In genomic region chr3:111892070-111892469, GRCh38 we compare ENCODE assay signal across 7 cellular contexts.
"Had no signal": no experiment of that assay in that cellular context is flagged by ENCODE, and none has a peak within 500 bp of the region (broad histone marks: within the 10 kb centered on the region; RNA-seq: fewer than 3 reads in every experiment).

No MANE protein-coding gene starts in this region.

- H2AFZ ChIP-seq: GM23338 had no signal

- H3K4me2 ChIP-seq: GM23338 had no signal

- FAIRE-seq: H1 had no signal

- DNase-seq: H9, HCEC 1CT, HFFc6, KBM-7 had no signal

- H3K4me3 ChIP-seq: GM23338 had no signal

- H3K27ac ChIP-seq: HL-60 had no signal

- ATAC-seq: GM23338 had no signal
